17 cellular contexts compared by ENCODE assay signal in the genomic region with DNA sequence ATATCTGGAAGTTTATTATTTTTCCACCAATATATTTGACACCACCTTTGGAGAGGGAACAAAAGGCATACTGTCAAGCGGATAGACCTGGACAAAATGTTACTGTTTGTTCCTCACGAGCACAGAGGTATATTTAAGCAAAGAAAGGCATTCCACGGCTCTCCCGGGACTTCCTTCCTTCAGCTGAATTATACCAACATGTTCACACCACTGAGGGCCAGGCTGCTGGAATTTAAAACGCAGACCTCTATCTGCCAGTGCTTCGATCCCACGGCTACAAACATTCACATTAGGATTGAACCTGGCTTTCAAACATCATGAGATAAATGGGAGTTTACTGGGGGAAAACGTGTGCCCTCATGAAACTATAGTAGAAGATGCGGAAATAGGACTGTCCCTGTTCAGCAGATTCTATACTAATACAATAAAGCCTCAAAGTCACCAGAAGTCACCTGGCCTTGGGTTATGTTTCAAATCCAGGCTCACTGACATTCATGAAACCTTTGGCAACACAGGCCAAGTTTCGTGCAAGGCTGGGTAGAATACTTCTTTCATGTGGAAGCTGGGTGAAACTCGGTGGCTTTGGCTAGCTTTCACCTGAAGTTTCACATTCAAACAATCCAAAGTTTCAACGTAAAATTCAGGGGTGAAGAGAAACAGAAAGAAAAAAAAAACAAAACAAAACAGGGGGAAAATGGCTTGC. TPM values are rescaled to one million over a fixed set of nuclear protein-coding genes. Genes with fewer than 3 reads are reported as not detected.
A peak's percentile ranks its signal among the peaks of the same experiment; 100 is the strongest.
DNase-seq lines count a peak whose midpoint lies in the region; ATAC-seq and TF ChIP-seq lines count a peak whose summit lies in the region.
"Had no signal": no experiment of that assay in that cellular context is flagged by ENCODE, and none has a peak within 500 bp of the region (broad histone marks: within the 10 kb centered on the region; RNA-seq: fewer than 3 reads in every experiment).

No MANE protein-coding gene starts in this region.

- no peaks in the 10 kb centered on the region for H3F3A ChIP-seq in OCI-LY1 (ENCODE audit: insufficient read depth, low read length)

- TF ChIP-seq CTCF in OCI-LY1 (IDR thresholded peaks at IDR 0.05; ENCODE audit: low read length), result no peak
- no peak for TF ChIP-seq CTCF in thoracic aorta (IDR thresholded peaks at IDR 0.05)
- TF ChIP-seq CTCF in foreskin fibroblast (IDR thresholded peaks at IDR 0.05; ENCODE audit: low read depth, low read length), result no peak

- H3K9me3 ChIP-seq in OCI-LY1 (ENCODE audit: low read length), result 0 out of 2 replicates have a peak, but pooled peaks cover 4% of the 10 kb centered on the region
- H3K9me3 ChIP-seq in mucosa of stomach (ENCODE audit: control insufficient read depth, low read length), result no peaks in the 10 kb centered on the region
- H3K9me3 ChIP-seq in thoracic aorta, result no peaks in the 10 kb centered on the region
- H3K9me3 ChIP-seq: HAP-1 had no signal

- H4K20me1 ChIP-seq in OCI-LY1 (ENCODE audit: insufficient read depth, low read length), result no peaks in the 10 kb centered on the region

- H3K9me2 ChIP-seq in OCI-LY1 (ENCODE audit: low read depth, low read length), result no peaks in the 10 kb centered on the region

- no peaks in the 10 kb centered on the region for H3K79me2 ChIP-seq in OCI-LY1 (ENCODE audit: insufficient read depth, low read length)

- H3K36me3 ChIP-seq in OCI-LY1 (ENCODE audit: insufficient read depth, low read length) (peaks cover 50% of the 10 kb centered on the region), mucosa of stomach (ENCODE audit: control insufficient read depth, insufficient read depth, low read length) (no peaks in the 10 kb centered on the region), thoracic aorta (no peaks in the 10 kb centered on the region)
- H3K36me3 ChIP-seq: HAP-1 had no signal

- DNase-seq in thoracic aorta (ENCODE audit: low spot score) (no peak), foreskin fibroblast (no peak), T-helper 1 cell (no peak)
- no peak for DNase-seq in activated CD4-positive, alpha-beta T cell treated with anti-CD3 and anti-CD28 coated beads, Interleukin-2, amount 50 U/mL, for 1 hour
- no peak for DNase-seq in stimulated activated naive CD4-positive, alpha-beta T cell (lab: John Stamatoyannopoulos, UW)
- DNase-seq: activated CD8-positive, alpha-beta memory T cell treated with anti-CD3 and anti-CD28 coated beads, Interleukin-2, amount 50 U/mL, for 4 hours; activated naive CD4-positive, alpha-beta T cell treated with anti-CD3 and anti-CD28 coated beads, Interleukin-2, amount 50 U/mL, for 16 hours; cerebellar nuclear complex; NCI-H187; NCI-H526; stimulated activated CD4-positive, alpha-beta T cell treated with anti-CD3 and anti-CD28 coated beads, Interleukin-15, amount 100 ng/mL, for 24 hours had no signal

- H2AFZ ChIP-seq in OCI-LY1 (ENCODE audit: low read length), result no peak overlapping the region

- no peaks in the 10 kb centered on the region for H3K27me3 ChIP-seq in OCI-LY1 (ENCODE audit: insufficient read depth, low read length)
- H3K27me3 ChIP-seq in mucosa of stomach (ENCODE audit: control insufficient read depth, insufficient read depth, low read length), result no peaks in the 10 kb centered on the region
- H3K27me3 ChIP-seq in thoracic aorta (replicated peaks; ENCODE audit: insufficient read depth), result no peaks in the 10 kb centered on the region

- H3K4me1 ChIP-seq in OCI-LY1 (ENCODE audit: insufficient read depth, low read length, severe bottlenecking), result peaks cover 48% of the 10 kb centered on the region
- H3K4me1 ChIP-seq in mucosa of stomach (ENCODE audit: control insufficient read depth, insufficient read depth, low read length), result peaks cover 31% of the 10 kb centered on the region
- H3K4me1 ChIP-seq in thoracic aorta (ENCODE audit: control insufficient read depth in 1 of 2, low read depth in 2 of 2), result peaks cover 8 to 44% of the 10 kb centered on the region in 2 donors

- no peak overlapping the region; the same call in 1 of the 2 replicates for H3K9ac ChIP-seq in OCI-LY1 (ENCODE audit: low read length)
- peak overlapping the region; percentile 67 for H3K9ac ChIP-seq in mucosa of stomach (ENCODE audit: low read length)

- no peak for ATAC-seq in thoracic aorta (ENCODE audit: insufficient number of reproducible peaks, low FRiP score, low read depth)
- ATAC-seq: activated CD4-positive, CD25-positive, alpha-beta regulatory T cell treated with anti-CD3 and anti-CD28 coated beads, Interleukin-2, amount 50 U/mL, for 24 hours had no signal

- H3K4me2 ChIP-seq in OCI-LY1 (ENCODE audit: low read length), result peak overlapping the region; percentile 75

- H3K4me3 ChIP-seq in OCI-LY1 (ENCODE audit: low read depth, low read length, poor library complexity, severe bottlenecking), result peak overlapping the region; percentile 50
- H3K4me3 ChIP-seq in mucosa of stomach (ENCODE audit: low read length), result peak overlapping the region; percentile 54
- H3K4me3 ChIP-seq in thoracic aorta, result peak overlapping the region; percentile 72
- no peak overlapping the region for H3K4me3 ChIP-seq in foreskin fibroblast (ENCODE audit: low read depth in 1 of 2, low read length in 2 of 2)
- H3K4me3 ChIP-seq: HAP-1 had no signal

- H3K27ac ChIP-seq in OCI-LY1 (ENCODE audit: low read depth, low read length, poor library complexity, severe bottlenecking) (peak overlapping the region; percentile 81), cingulate gyrus (ENCODE audit: low read depth, low read length) (peak overlapping the region; percentile 43), thoracic aorta (peak overlapping the region; percentile 71 to 74)

RNA-seq across cellular contexts. Expression of gene SORBS2, which starts 39.5 kb away (rescaled TPM):
- total RNA-seq in thoracic aorta, result 100 to 1,000 TPM; 268 to 443 TPM
- total RNA-seq: T-helper 1 cell treated with Interleukin-12 subunit alpha and Interleukin-12 subunit beta and Interleukin-4 antibody, amounts not matched to agents 30 ng/mL and 1 ng/mL, for 36 hours had no signal

Comparison
In these comparisons a context has a peak if more than half of its experiments do, and no peak if none do; other contexts are left out.
1. H3K4me3 ChIP-seq: peak in OCI-LY1 (single experiment), mucosa of stomach (single experiment) and thoracic aorta (single experiment); none in foreskin fibroblast (0 of 2).
2. Peak in every context shown above with its lines, with median percentiles within 50 percentile points of each other: H3K27ac ChIP-seq.